Comparison of ENCODE assay signal across 8 cellular contexts in the genomic region with DNA sequence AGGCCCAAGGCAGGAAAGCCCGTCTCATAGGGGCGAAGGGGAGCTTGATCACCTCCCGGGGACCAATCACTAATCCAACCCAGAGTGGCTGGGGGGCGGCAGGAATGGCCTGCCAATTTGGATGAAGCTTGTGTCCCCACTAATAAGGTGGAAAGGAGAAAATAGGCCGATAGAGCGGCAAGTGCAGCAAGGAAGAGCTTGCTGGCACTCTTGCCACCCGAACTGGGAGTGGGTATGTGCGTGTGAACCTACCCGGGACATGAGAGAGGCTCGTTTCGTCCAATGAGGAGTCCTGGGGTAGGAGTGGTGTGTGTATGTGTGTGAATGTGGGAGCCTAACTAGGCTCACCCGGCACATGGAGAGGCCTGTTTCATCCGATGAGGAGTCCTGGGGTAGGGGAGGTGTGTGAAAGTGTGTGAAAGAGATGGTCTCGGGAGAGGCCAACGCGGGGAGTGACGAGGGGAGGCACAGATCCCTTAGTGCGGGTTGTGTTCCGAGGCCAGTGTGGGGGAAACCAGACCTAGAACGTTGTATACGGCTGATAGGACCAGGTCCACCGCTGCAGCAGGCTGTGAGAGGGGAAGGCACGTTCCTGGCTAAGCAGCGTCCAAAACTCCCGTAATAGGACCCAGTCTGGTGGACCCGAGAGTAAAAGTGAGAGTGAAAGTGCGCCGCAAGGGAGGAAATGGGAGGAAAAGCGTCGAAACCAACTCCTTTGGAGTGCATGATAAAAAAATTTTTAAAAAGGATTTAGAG.
A peak's percentile ranks its signal among the peaks of the same experiment; 100 is the strongest.
DNase-seq lines count a peak whose midpoint lies in the region; ATAC-seq and TF ChIP-seq lines count a peak whose summit lies in the region.

No MANE protein-coding gene starts in this region.

- H3K9me3 ChIP-seq in OCI-LY3 (ENCODE audit: insufficient read depth, low read length): no peaks in the 10 kb centered on the region

- H2AFZ ChIP-seq in OCI-LY3 (ENCODE audit: low read depth, low read length): peak overlapping the region; percentile 54

- peaks cover 13% of the 10 kb centered on the region; the same call in 1 of the 2 replicates for H3K4me1 ChIP-seq in OCI-LY3 (ENCODE audit: low read length)

- no peaks in the 10 kb centered on the region for H3K79me2 ChIP-seq in OCI-LY3 (ENCODE audit: low read length)

- no peaks in the 10 kb centered on the region for H4K20me1 ChIP-seq in OCI-LY3 (ENCODE audit: insufficient read depth, low read length)

- peak overlapping the region; percentile 88 for H3K4me2 ChIP-seq in OCI-LY3 (ENCODE audit: low read length)

- in situ Hi-C loops in astrocyte of the spinal cord (cut with HindIII; ENCODE audit: low sequenced_read_pairs): no loop called here

- H3K4me3 ChIP-seq in OCI-LY3 (ENCODE audit: low read length) (peak overlapping the region; percentile 76), astrocyte of the spinal cord (ENCODE audit: low read depth, low read length) (peak overlapping the region; percentile 38)

- TF ChIP-seq CTCF in OCI-LY3 (IDR thresholded peaks at IDR 0.05; ENCODE audit: low read depth, low read length) (no peak), astrocyte of the spinal cord (IDR thresholded peaks at IDR 0.05; ENCODE audit: low read depth, low read length) (no peak)

- DNase-seq in DMS53 (lab: John Stamatoyannopoulos, UW) (peak; percentile 59), astrocyte of the spinal cord (ENCODE audit: low read depth, low spot score) (peak; percentile 48), iPS-NIHi11 (ENCODE audit: low spot score) (peak; percentile 53), smooth muscle cell of the brain vasculature (ENCODE audit: low read depth, low spot score) (peak; percentile 21), amniotic stem cell (lab: John Stamatoyannopoulos, UW) (no peak), NCI-H146 (lab: John Stamatoyannopoulos, UW) (no peak)

- no peaks in the 10 kb centered on the region for H3K36me3 ChIP-seq in OCI-LY3 (replicated peaks; ENCODE audit: low read depth, low read length)

- H3K27ac ChIP-seq in OCI-LY3 (ENCODE audit: low read length): no peak overlapping the region

- H3K9ac ChIP-seq in OCI-LY3 (ENCODE audit: low read length): peak overlapping the region; percentile 56

- no peak for ATAC-seq in HG03571 (IDR thresholded peaks at IDR 0.05; ENCODE audit: unreplicated experiment)

- no peaks in the 10 kb centered on the region for H3K27me3 ChIP-seq in OCI-LY3 (ENCODE audit: low read depth, low read length)

Comparison
In these comparisons a context has a peak if more than half of its experiments do, and no peak if none do; other contexts are left out.
1. DNase-seq: peak in DMS53 (single experiment), astrocyte of the spinal cord (single experiment), iPS-NIHi11 (single experiment) and smooth muscle cell of the brain vasculature (single experiment); none in amniotic stem cell (single experiment) and NCI-H146 (single experiment).